Comparison of ENCODE assay signal across 22 cellular contexts in the genomic region with DNA sequence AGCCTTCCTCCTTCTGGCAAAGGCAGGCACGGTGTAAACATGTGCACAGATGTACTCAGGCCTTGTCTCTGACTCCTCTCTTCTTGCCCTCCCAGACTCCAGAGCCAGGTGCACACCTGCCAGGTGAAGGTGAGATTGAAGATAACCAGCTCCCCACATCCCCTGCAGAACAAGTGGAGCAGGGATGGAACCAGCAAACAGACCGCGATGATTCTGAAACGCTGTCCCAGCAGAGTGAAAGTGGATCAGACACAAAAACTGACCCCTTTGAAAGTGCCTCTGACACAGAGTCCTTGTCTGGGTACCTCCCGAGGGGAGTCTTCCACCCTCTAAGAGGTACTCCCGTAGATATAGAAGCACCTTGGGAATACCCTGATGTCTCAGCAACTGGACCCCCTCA.
A peak's percentile ranks its signal among the peaks of the same experiment; 100 is the strongest.
DNase-seq lines count a peak whose midpoint lies in the region; ATAC-seq and TF ChIP-seq lines count a peak whose summit lies in the region.
"Had no signal": no experiment of that assay in that cellular context is flagged by ENCODE, and none has a peak within 500 bp of the region (broad histone marks: within the 10 kb centered on the region; RNA-seq: fewer than 3 reads in every experiment).

No MANE protein-coding gene starts in this region.

- POLR2A ChIA-PET in RWPE1 (lab: Yijun Ruan, JAX; ENCODE audit: low non-redundant PET) = interaction anchor here (0.6 kb wide), 1 partner anchor 929 kb away, joined by 3 read pairs; no protein-coding TSS in a partner anchor
- POLR2A ChIA-PET in activated CD4-positive, alpha-beta memory T cell treated with anti-CD3 and anti-CD28 coated beads, Interleukin-2, amount 10 ng/mL, durations not matched to agents 7 days and 5 days (lab: Charles Lee) = no interaction called here

- H3K4me3 ChIP-seq in skin epidermis (no peak overlapping the region), WERI-Rb-1 (ENCODE audit: low read depth, low read length) (no peak overlapping the region)
- H3K4me3 ChIP-seq: A549; BLaER1 treated with 17β-estradiol and CSF1 and Interleukin-3, amounts not matched to agents 10 nM and 100 nM; GM23248; HAP-1 had no signal

- no peak overlapping the region for H3K27ac Mint-ChIP-seq in activated CD4-positive, alpha-beta memory T cell treated with anti-CD3 and anti-CD28 coated beads, Interleukin-2, amount 10 ng/mL, durations not matched to agents 7 days and 5 days
- H3K27ac Mint-ChIP-seq: CD4-positive, alpha-beta T cell; HFFc6 had no signal

- CTCF ChIA-PET in RWPE1 (lab: Yijun Ruan, JAX) = no interaction called here
- CTCF ChIA-PET in activated CD4-positive, alpha-beta memory T cell treated with anti-CD3 and anti-CD28 coated beads, Interleukin-2, amount 10 ng/mL, durations not matched to agents 7 days and 5 days (lab: Charles Lee) = no interaction called here

- no peaks in the 10 kb centered on the region for H3K4me1 Mint-ChIP-seq in activated CD4-positive, alpha-beta memory T cell treated with anti-CD3 and anti-CD28 coated beads, Interleukin-2, amount 10 ng/mL, durations not matched to agents 7 days and 5 days

- H3K27ac ChIP-seq in RWPE1 = peak overlapping the region; percentile 63
- peak overlapping the region; percentile 50 for H3K27ac ChIP-seq in foreskin keratinocyte
- H3K27ac ChIP-seq in skin epidermis = peak overlapping the region in 15 of 21 experiments; percentile 2 to 84 (median 62)
- H3K27ac ChIP-seq in WERI-Rb-1 = no peak overlapping the region
- H3K27ac ChIP-seq: A549; BLaER1 treated with 17β-estradiol and CSF1 and Interleukin-3, amounts not matched to agents 10 nM and 100 nM; GM23248 had no signal

- H3K9me3 Mint-ChIP-seq in activated CD4-positive, alpha-beta memory T cell treated with anti-CD3 and anti-CD28 coated beads, Interleukin-2, amount 10 ng/mL, durations not matched to agents 7 days and 5 days = no peaks in the 10 kb centered on the region
- H3K9me3 Mint-ChIP-seq: CD4-positive, alpha-beta T cell; HFFc6 had no signal

- peaks cover 39% of the 10 kb centered on the region for H3K4me1 ChIP-seq in foreskin keratinocyte
- H3K4me1 ChIP-seq: A549, HAP-1 had no signal

- no peaks in the 10 kb centered on the region for H3K36me3 Mint-ChIP-seq in activated CD4-positive, alpha-beta memory T cell treated with anti-CD3 and anti-CD28 coated beads, Interleukin-2, amount 10 ng/mL, durations not matched to agents 7 days and 5 days (ENCODE audit: low read depth)

- DNase-seq in NCI-H510A (lab: John Stamatoyannopoulos, UW) = peak; percentile 16
- DNase-seq in RWPE1 (ENCODE audit: low spot score) = no peak
- DNase-seq in foreskin keratinocyte = no peak
- DNase-seq in activated CD4-positive, alpha-beta memory T cell treated with anti-CD3 and anti-CD28 coated beads, Interleukin-2, amount 10 ng/mL, durations not matched to agents 7 days and 5 days = no peak
- DNase-seq in WERI-Rb-1 = no peak
- DNase-seq: AML-193; CD4-positive, alpha-beta T cell; GM23248; HFFc6; KBM-7; MV-4-11; NCI-H1105; NCI-H1436 treated with DMSO at 0.1 percent for 48 hours; NCI-H187 treated with DMSO at 0.1 percent for 48 hours; NCI-H446 treated with DMSO at 0.1 percent for 48 hours; NCI-H774; SK-N-SH had no signal

- H3K9me3 ChIP-seq in WERI-Rb-1 (ENCODE audit: severe bottlenecking) = no peaks in the 10 kb centered on the region
- H3K9me3 ChIP-seq: A549, HAP-1, SK-N-SH had no signal

- no peak overlapping the region for H3K4me3 Mint-ChIP-seq in activated CD4-positive, alpha-beta memory T cell treated with anti-CD3 and anti-CD28 coated beads, Interleukin-2, amount 10 ng/mL, durations not matched to agents 7 days and 5 days
- H3K4me3 Mint-ChIP-seq: CD4-positive, alpha-beta T cell; HFFc6 had no signal

- H3K27me3 Mint-ChIP-seq in activated CD4-positive, alpha-beta memory T cell treated with anti-CD3 and anti-CD28 coated beads, Interleukin-2, amount 10 ng/mL, durations not matched to agents 7 days and 5 days = peaks cover 20% of the 10 kb centered on the region

- ATAC-seq in foreskin keratinocyte = peak; percentile 39
- no peak for ATAC-seq in GM18502 (IDR thresholded peaks at IDR 0.05; ENCODE audit: poor library complexity, unreplicated experiment)
- ATAC-seq: A549 had no signal

- TF ChIP-seq CTCF in RWPE1 (conservative IDR thresholded peaks at IDR 0.05; ENCODE audit: low read depth) = no peak
- no peak for TF ChIP-seq CTCF in foreskin keratinocyte (conservative IDR thresholded peaks at IDR 0.05)
- no peak for TF ChIP-seq CTCF in WERI-Rb-1 (IDR thresholded peaks at IDR 0.05; ENCODE audit: low read depth, low read length)

- H3K36me3 ChIP-seq in WERI-Rb-1 = no peaks in the 10 kb centered on the region
- H3K36me3 ChIP-seq: BLaER1 treated with 17β-estradiol and CSF1 and Interleukin-3, amounts not matched to agents 10 nM and 100 nM; HAP-1 had no signal

- no peaks in the 10 kb centered on the region for H3K27me3 ChIP-seq in foreskin keratinocyte
- H3K27me3 ChIP-seq in WERI-Rb-1 (ENCODE audit: insufficient read depth, low read depth, severe bottlenecking) = no peaks in the 10 kb centered on the region
